Comparison of ENCODE assay signal across 12 cellular contexts in genomic region chr18:24212939-24213338, GRCh38.
DNase-seq lines count a peak whose midpoint lies in the region; ATAC-seq and TF ChIP-seq lines count a peak whose summit lies in the region.
"Had no signal": no experiment of that assay in that cellular context is flagged by ENCODE, and none has a peak within 500 bp of the region (broad histone marks: within the 10 kb centered on the region; RNA-seq: fewer than 3 reads in every experiment).

No MANE protein-coding gene starts in this region.

- intact Hi-C loops in left ventricle myocardium superior (cut with micrococcal nuclease) (no loop called here), Right ventricle myocardium superior (cut with DNase I) (no loop called here), aorta (cut with DNase I) (loop anchor here in 1 of 2 donors (5.0 kb wide), 1 partner anchor 59 kb away; no protein-coding TSS in a partner anchor), ascending aorta (cut with DNase I) (no loop called here)
- intact Hi-C loops in activated CD4-positive, alpha-beta memory T cell treated with anti-CD3 and anti-CD28 coated beads for 36 hours (cut with micrococcal nuclease) = no loop called here

- H3K36me3 Mint-ChIP-seq in activated CD4-positive, alpha-beta memory T cell treated with anti-CD3 and anti-CD28 coated beads for 36 hours = no peaks in the 10 kb centered on the region
- H3K36me3 Mint-ChIP-seq: activated naive CD4-positive, alpha-beta T cell treated with anti-CD3 and anti-CD28 coated beads, Interleukin-2, amount 50 U/mL, for 24 hours; naive B cell had no signal

- no peaks in the 10 kb centered on the region for H3K9me3 Mint-ChIP-seq in activated CD4-positive, alpha-beta memory T cell treated with anti-CD3 and anti-CD28 coated beads for 36 hours
- H3K9me3 Mint-ChIP-seq: activated naive CD4-positive, alpha-beta T cell treated with anti-CD3 and anti-CD28 coated beads, Interleukin-2, amount 50 U/mL, for 24 hours; naive B cell had no signal

- H3K9me3 ChIP-seq in aorta (ENCODE audit: control insufficient read depth, low read length) (no peaks in the 10 kb centered on the region), ascending aorta (no peaks in the 10 kb centered on the region)
- H3K9me3 ChIP-seq: uterus had no signal

- peaks cover 5% of the 10 kb centered on the region for H3K4me1 Mint-ChIP-seq in activated CD4-positive, alpha-beta memory T cell treated with anti-CD3 and anti-CD28 coated beads for 36 hours (ENCODE audit: low read depth)
- H3K4me1 Mint-ChIP-seq: activated naive CD4-positive, alpha-beta T cell treated with anti-CD3 and anti-CD28 coated beads, Interleukin-2, amount 50 U/mL, for 24 hours; naive B cell had no signal

- in situ Hi-C loops in brain microvascular endothelial cell (cut with HindIII; ENCODE audit: low pct_ligation_motif_present, low sequenced_read_pairs) = no loop called here

- CTCF ChIA-PET in activated CD4-positive, alpha-beta memory T cell treated with anti-CD3 and anti-CD28 coated beads for 36 hours (lab: Charles Lee) = no interaction called here

- no peak overlapping the region for H3K27ac Mint-ChIP-seq in activated CD4-positive, alpha-beta memory T cell treated with anti-CD3 and anti-CD28 coated beads for 36 hours
- H3K27ac Mint-ChIP-seq: activated naive CD4-positive, alpha-beta T cell treated with anti-CD3 and anti-CD28 coated beads, Interleukin-2, amount 50 U/mL, for 24 hours; naive B cell had no signal

- H3K27ac ChIP-seq in brain microvascular endothelial cell (peak overlapping the region; percentile 49), aorta (ENCODE audit: low read depth in 1 of 2, low read length in 2 of 2) (peak overlapping the region in 1 of 2 donors; percentile 44), ascending aorta (peak overlapping the region in 1 of 2 donors; percentile 42)
- H3K27ac ChIP-seq: uterus had no signal

- DNase-seq in left ventricle myocardium superior (no peak), Right ventricle myocardium superior (no peak), brain microvascular endothelial cell (peak; percentile 95), islet precursor cell (peak; percentile 79), aorta (no peak), ascending aorta (ENCODE audit: low spot score in 2 of 2) (no peak)
- no peak for DNase-seq in activated CD4-positive, alpha-beta memory T cell treated with anti-CD3 and anti-CD28 coated beads for 36 hours
- DNase-seq: naive B cell, NCI-H1092, uterus had no signal

- H3K4me3 ChIP-seq in brain microvascular endothelial cell (ENCODE audit: low read depth, low read length) (no peak overlapping the region), aorta (ENCODE audit: low read length in 2 of 2) (no peak overlapping the region), ascending aorta (no peak overlapping the region)
- H3K4me3 ChIP-seq: uterus had no signal

- H3K27me3 Mint-ChIP-seq in activated CD4-positive, alpha-beta memory T cell treated with anti-CD3 and anti-CD28 coated beads for 36 hours = peaks cover 4% of the 10 kb centered on the region
- H3K27me3 Mint-ChIP-seq: activated naive CD4-positive, alpha-beta T cell treated with anti-CD3 and anti-CD28 coated beads, Interleukin-2, amount 50 U/mL, for 24 hours; naive B cell had no signal

- no peaks in the 10 kb centered on the region for H3K36me3 ChIP-seq in brain microvascular endothelial cell (replicated peaks)
- no peaks in the 10 kb centered on the region for H3K36me3 ChIP-seq in aorta (ENCODE audit: control insufficient read depth in 1 of 2, insufficient read depth in 2 of 2, low read length in 1 of 2)
- H3K36me3 ChIP-seq in ascending aorta = no peaks in the 10 kb centered on the region
- H3K36me3 ChIP-seq: uterus had no signal

- TF ChIP-seq CTCF in brain microvascular endothelial cell (IDR thresholded peaks at IDR 0.05; ENCODE audit: low read depth, low read length, missing control alignments) (no peak), ascending aorta (IDR thresholded peaks at IDR 0.05) (no peak)

- H3K4me1 ChIP-seq in aorta (ENCODE audit: control insufficient read depth in 1 of 2, insufficient read depth in 2 of 2, low read length in 2 of 2) (peaks cover 0 to 4% of the 10 kb centered on the region in 2 donors), ascending aorta (peaks cover 0 to 10% of the 10 kb centered on the region in 2 donors)
- H3K4me1 ChIP-seq: uterus had no signal

- H3K27me3 ChIP-seq in brain microvascular endothelial cell (replicated peaks) (no peaks in the 10 kb centered on the region), aorta (ENCODE audit: control insufficient read depth in 1 of 2, insufficient read depth in 2 of 2, low read length in 1 of 2) (no peaks in the 10 kb centered on the region), ascending aorta (no peaks in the 10 kb centered on the region)
- H3K27me3 ChIP-seq: uterus had no signal

- POLR2A ChIA-PET in activated CD4-positive, alpha-beta memory T cell treated with anti-CD3 and anti-CD28 coated beads for 36 hours (lab: Charles Lee) = no interaction called here

- ATAC-seq in left ventricle myocardium superior = peak; percentile 84
- ATAC-seq in Right ventricle myocardium superior (ENCODE audit: poor library complexity) = no peak
- ATAC-seq in aorta (ENCODE audit: low FRiP score) = peak; percentile 52
- no peak for ATAC-seq in HG02642 (IDR thresholded peaks at IDR 0.05; ENCODE audit: poor library complexity, unreplicated experiment)

- 38 to 62% methylated on average over 6 of the region's 6 CpGs for WGBS in aorta, 2 donors

- no peak overlapping the region for H3K4me3 Mint-ChIP-seq in activated CD4-positive, alpha-beta memory T cell treated with anti-CD3 and anti-CD28 coated beads for 36 hours
- H3K4me3 Mint-ChIP-seq: activated naive CD4-positive, alpha-beta T cell treated with anti-CD3 and anti-CD28 coated beads, Interleukin-2, amount 50 U/mL, for 24 hours; naive B cell had no signal

Comparison
In these comparisons a context has a peak if more than half of its experiments do, and no peak if none do; other contexts are left out.
1. ATAC-seq: peak in left ventricle myocardium superior (single experiment) and aorta (single experiment); none in Right ventricle myocardium superior (single experiment) and HG02642 (single experiment).
2. DNase-seq: peak in brain microvascular endothelial cell (single experiment) and islet precursor cell (single experiment); none in left ventricle myocardium superior (single experiment), Right ventricle myocardium superior (single experiment), aorta (0 of 2), activated CD4-positive, alpha-beta memory T cell treated with anti-CD3 and anti-CD28 coated beads for 36 hours (single experiment) and ascending aorta (0 of 2).